Comparison of ENCODE assay signal across 7 cellular contexts in the genomic region with DNA sequence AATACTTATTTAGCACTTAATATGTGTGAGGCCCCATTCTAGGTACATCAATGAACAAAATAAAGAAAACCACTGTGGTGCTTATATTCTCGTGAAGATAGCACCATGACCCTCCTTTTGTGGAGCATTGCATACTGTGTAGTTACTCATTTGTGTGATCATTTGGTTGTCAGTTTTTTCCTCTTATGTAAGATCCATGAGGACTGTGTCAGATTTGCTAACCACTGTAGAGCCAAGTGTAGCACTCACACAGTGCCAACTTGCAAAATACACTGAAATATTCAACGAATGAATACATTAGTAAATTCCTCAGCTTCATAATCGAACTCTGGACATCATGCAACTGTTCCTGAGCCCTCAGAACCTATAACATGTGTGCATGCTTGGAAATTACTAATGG.
"Had no signal": no experiment of that assay in that cellular context is flagged by ENCODE, and none has a peak within 500 bp of the region (broad histone marks: within the 10 kb centered on the region; RNA-seq: fewer than 3 reads in every experiment).

No MANE protein-coding gene starts in this region.

- H3K4me3 ChIP-seq: GM23338, HAP-1 had no signal

- H3K4me2 ChIP-seq: GM23338 had no signal

- H3K9me3 ChIP-seq: HAP-1 had no signal

- ATAC-seq: GM23338, HCT116, HepG2 had no signal

- H2AFZ ChIP-seq: GM23338 had no signal

- H3K27ac ChIP-seq: HL-60 had no signal

- H3K36me3 ChIP-seq: HAP-1 had no signal

- H3K4me1 ChIP-seq: HAP-1 had no signal

- DNase-seq: H7, KG1 had no signal
